In genomic region chr1:220726634-220727033, GRCh38 we compare ENCODE assay signal across 13 cellular contexts. TPM values are rescaled to one million over a fixed set of nuclear protein-coding genes. Genes with fewer than 3 reads are reported as not detected.
A peak's percentile ranks its signal among the peaks of the same experiment; 100 is the strongest.
DNase-seq lines count a peak whose midpoint lies in the region; ATAC-seq and TF ChIP-seq lines count a peak whose summit lies in the region.
"Had no signal": no experiment of that assay in that cellular context is flagged by ENCODE, and none has a peak within 500 bp of the region (broad histone marks: within the 10 kb centered on the region; RNA-seq: fewer than 3 reads in every experiment).

No MANE protein-coding gene starts in this region.

- H2BK12ac ChIP-seq in H9 (ENCODE audit: insufficient read length, low read depth, low read length): no peak overlapping the region

- no peak overlapping the region for H3K56ac ChIP-seq in H9 (ENCODE audit: insufficient read length, low read depth, low read length)

- no peak overlapping the region for H3K14ac ChIP-seq in H9 (ENCODE audit: insufficient read depth, low read length)

- H3K23me2 ChIP-seq in H9 (ENCODE audit: insufficient read length, low read depth, low read length, poor library complexity, severe bottlenecking): no peaks in the 10 kb centered on the region

- H2BK5ac ChIP-seq in H9 (ENCODE audit: insufficient read length, low read length): no peak overlapping the region

- H3K18ac ChIP-seq in H9 (ENCODE audit: insufficient read length, low read depth, low read length): no peak overlapping the region

- TF ChIP-seq CTCF in DND-41 (IDR thresholded peaks at IDR 0.05; ENCODE audit: borderline replicate concordance, extremely low read depth, low read length, poor library complexity, severe bottlenecking) (peak; percentile 11), H9 (conservative IDR thresholded peaks at IDR 0.05) (peak; percentile 66)

- no peak overlapping the region for H3K4me2 ChIP-seq in DND-41 (ENCODE audit: insufficient read depth, low read length)
- no peak overlapping the region for H3K4me2 ChIP-seq in H9 (ENCODE audit: insufficient read depth, insufficient read length, low read length)

- H4K20me1 ChIP-seq in DND-41 (ENCODE audit: insufficient read depth, low read length): no peaks in the 10 kb centered on the region
- H4K20me1 ChIP-seq in H9 (ENCODE audit: control insufficient read depth, insufficient read depth, insufficient read length): no peaks in the 10 kb centered on the region

- H2BK20ac ChIP-seq in H9 (ENCODE audit: low read depth, low read length, poor library complexity, severe bottlenecking): no peak overlapping the region

- H2AFZ ChIP-seq in DND-41 (ENCODE audit: low read depth, low read length) (no peak overlapping the region), H9 (ENCODE audit: low read length) (no peak overlapping the region)

- H3K27ac Mint-ChIP-seq in H9: no peak overlapping the region
- H3K27ac Mint-ChIP-seq: naive thymus-derived CD8-positive, alpha-beta T cell; stimulated activated memory B cell treated with anti-CD40 and anti-IgM and Interleukin-4, amounts not matched to agents 10 μg/mL and 1 μg/mL and 100 μg/mL, for 72 hours had no signal

- H3K9ac ChIP-seq in DND-41 (ENCODE audit: low read depth, low read length): no peak overlapping the region
- H3K9ac ChIP-seq in H9 (ENCODE audit: extremely low read depth, insufficient read length, low read length): no peak overlapping the region

- no peaks in the 10 kb centered on the region for H3K9me3 Mint-ChIP-seq in H9
- H3K9me3 Mint-ChIP-seq: stimulated activated memory B cell treated with anti-CD40 and anti-IgM and Interleukin-4, amounts not matched to agents 10 μg/mL and 1 μg/mL and 100 μg/mL, for 72 hours had no signal

- H3K4me1 ChIP-seq in DND-41 (ENCODE audit: insufficient read depth, low read length) (no peaks in the 10 kb centered on the region), H9 (ENCODE audit: insufficient read depth, low read length) (no peaks in the 10 kb centered on the region)

- H3K27me3 Mint-ChIP-seq in H9 (ENCODE audit: low read depth): peaks cover 27% of the 10 kb centered on the region
- H3K27me3 Mint-ChIP-seq: stimulated activated memory B cell treated with anti-CD40 and anti-IgM and Interleukin-4, amounts not matched to agents 10 μg/mL and 1 μg/mL and 100 μg/mL, for 72 hours had no signal

- no peak overlapping the region for H2BK120ac ChIP-seq in H9 (ENCODE audit: low read depth, low read length, poor library complexity, severe bottlenecking)

- ATAC-seq in DND-41 (ENCODE audit: insufficient read depth, low read depth): no peak
- peak; percentile 55; the same call in 2 of the 3 replicates for ATAC-seq in SK-N-SH treated with all-trans-retinoic acid at 6 μM for 48 hours
- no peak for ATAC-seq in GM21786 (IDR thresholded peaks at IDR 0.05; ENCODE audit: unreplicated experiment)
- ATAC-seq: naive thymus-derived CD8-positive, alpha-beta T cell; stimulated activated memory B cell treated with anti-CD40 and anti-IgM and Interleukin-4, amounts not matched to agents 10 μg/mL and 1 μg/mL and 100 μg/mL, for 72 hours had no signal

- no peaks in the 10 kb centered on the region for H3K4me1 Mint-ChIP-seq in H9
- H3K4me1 Mint-ChIP-seq: naive thymus-derived CD8-positive, alpha-beta T cell had no signal

- H3K4me3 Mint-ChIP-seq in H9: no peak overlapping the region
- H3K4me3 Mint-ChIP-seq: naive thymus-derived CD8-positive, alpha-beta T cell; stimulated activated memory B cell treated with anti-CD40 and anti-IgM and Interleukin-4, amounts not matched to agents 10 μg/mL and 1 μg/mL and 100 μg/mL, for 72 hours had no signal

- H4K91ac ChIP-seq in H9 (ENCODE audit: insufficient read length, low read depth, low read length): no peak overlapping the region

- H2AK5ac ChIP-seq in H9 (ENCODE audit: insufficient read length, low read length): no peak overlapping the region

- no peak overlapping the region for H2BK15ac ChIP-seq in H9 (ENCODE audit: low read depth, low read length)

- H3K27me3 ChIP-seq in DND-41 (ENCODE audit: insufficient read depth, low read length, poor library complexity): no peaks in the 10 kb centered on the region
- H3K27me3 ChIP-seq in H9 (ENCODE audit: insufficient read depth, low read length): no peaks in the 10 kb centered on the region

- no peaks in the 10 kb centered on the region; a peak in 1 of 7 replicates for H3K36me3 Mint-ChIP-seq in H9 (ENCODE audit: insufficient read depth in 1 of 3, low read depth in 3 of 3)
- H3K36me3 Mint-ChIP-seq: naive thymus-derived CD8-positive, alpha-beta T cell had no signal

- no peak overlapping the region for H3K4me3 ChIP-seq in DND-41 (ENCODE audit: low read depth in 1 of 2, low read length in 2 of 2)

- no peaks in the 10 kb centered on the region for H3K79me1 ChIP-seq in H9 (ENCODE audit: insufficient read depth, low read depth, low read length, poor library complexity, severe bottlenecking)

- no peak for DNase-seq in DND-41
- DNase-seq in H9: no peak
- peak; percentile 51 for DNase-seq in iPS-NIHi7 (ENCODE audit: extremely low spot score)
- no peak for DNase-seq in NCI-H2029 treated with DMSO at 0.1 percent for 48 hours (lab: John Stamatoyannopoulos, UW)
- no peak for DNase-seq in HCEC 1CT
- DNase-seq in foreskin melanocyte: no peak
- DNase-seq: activated CD4-positive, CD25-positive, alpha-beta regulatory T cell; activated effector memory CD4-positive, alpha-beta T cell treated with Interleukin-2 at 50 U/mL for 16 hours; naive thymus-derived CD8-positive, alpha-beta T cell; NCI-H2081 treated with DMSO at 0.1 percent for 48 hours had no signal

- H4K8ac ChIP-seq in H9 (replicated peaks; ENCODE audit: insufficient read length, low read depth, low read length): no peak overlapping the region

- H3K4ac ChIP-seq in H9 (ENCODE audit: low read depth, low read length): no peak overlapping the region

- H4K5ac ChIP-seq in H9 (ENCODE audit: insufficient read length, low read depth, low read length): no peak overlapping the region

- H3K23ac ChIP-seq in H9 (ENCODE audit: insufficient read length, low read depth, low read length): no peak overlapping the region

- no peaks in the 10 kb centered on the region for H3K79me2 ChIP-seq in DND-41 (ENCODE audit: insufficient read depth, low read length)
- H3K79me2 ChIP-seq in H9 (ENCODE audit: insufficient read depth, low read length): no peaks in the 10 kb centered on the region

- no peak overlapping the region for H3K27ac ChIP-seq in DND-41 (ENCODE audit: low read length)
- no peak overlapping the region for H3K27ac ChIP-seq in H9 (ENCODE audit: insufficient read length, low read depth, low read length)

- no peak overlapping the region for H3T11ph ChIP-seq in H9 (ENCODE audit: low read length)

- H3K36me3 ChIP-seq in DND-41 (ENCODE audit: insufficient read depth, low read length): no peaks in the 10 kb centered on the region

- WGBS in H9 (ENCODE audit: extremely low coverage, insufficient read length, low lambda C conversion rate): no CpG with 5 or more reads among the region's 3 CpGs

- H3K9me3 ChIP-seq in DND-41 (ENCODE audit: insufficient read depth, low read length, severe bottlenecking): no peaks in the 10 kb centered on the region
- no peaks in the 10 kb centered on the region for H3K9me3 ChIP-seq in H9 (ENCODE audit: control insufficient read depth, low read depth, low read length)

TF ChIP-seq in SK-N-SH treated with all-trans-retinoic acid at 6 μM for 48 hours, 23 proteins besides CTCF, POLR2A, EP300 and RAD21 (continues in another document):
- TF ChIP-seq SNAI2 (CRISPR knock-in tag; IDR thresholded peaks at IDR 0.05): no peak
- no peak for TF ChIP-seq ZNF70 (CRISPR knock-in tag; IDR thresholded peaks at IDR 0.05)
- TF ChIP-seq TSHZ2 (CRISPR knock-in tag; IDR thresholded peaks at IDR 0.05): no peak
- no peak for TF ChIP-seq OSR1 (CRISPR knock-in tag; IDR thresholded peaks at IDR 0.05)
- no peak for TF ChIP-seq BACH2 (CRISPR knock-in tag; IDR thresholded peaks at IDR 0.05; ENCODE audit: borderline replicate concordance)
- no peak for TF ChIP-seq CREB5 (CRISPR knock-in tag; IDR thresholded peaks at IDR 0.05; ENCODE audit: low read depth)

RNA-seq across cellular contexts. Expression of gene MTARC2, which starts 21.5 kb away (rescaled TPM):
- total RNA-seq in H9 (2021): 4.2 and 7.7 TPM in 2 replicates
- total RNA-seq: naive thymus-derived CD8-positive, alpha-beta T cell had no signal

RNA-seq across cellular contexts. Expression of gene C1orf115, which starts 36.5 kb away (rescaled TPM):
- 6.0 and 7.3 TPM in 2 replicates for total RNA-seq in H9 (2021)
